In genomic region chr4:87171944-87172343, GRCh38 we compare ENCODE assay signal across 39 cellular contexts.
"Had no signal": no experiment of that assay in that cellular context is flagged by ENCODE, and none has a peak within 500 bp of the region (broad histone marks: within the 10 kb centered on the region; RNA-seq: fewer than 3 reads in every experiment).

No MANE protein-coding gene starts in this region.

- H3K4me1 Mint-ChIP-seq: activated naive CD4-positive, alpha-beta T cell treated with anti-CD3 and anti-CD28 coated beads, Interleukin-2, amount 10 ng/mL, durations not matched to agents 7 days and 5 days; activated naive CD4-positive, alpha-beta T cell treated with anti-CD3 and anti-CD28 coated beads, Interleukin-2, amount 50 U/mL, for 24 hours; activated naive CD8-positive, alpha-beta T cell treated with anti-CD3 and anti-CD28 coated beads for 36 hours; activated naive CD8-positive, alpha-beta T cell treated with anti-CD3 and anti-CD28 coated beads, Interleukin-2, amount 10 ng/mL, durations not matched to agents 7 days and 5 days; activated naive CD8-positive, alpha-beta T cell treated with anti-CD3 and anti-CD28 coated beads, Interleukin-2, amount 50 U/mL, for 24 hours; brain; central memory CD8-positive, alpha-beta T cell had no signal

- H3K36me3 ChIP-seq: adrenal gland, brain microvascular endothelial cell, breast epithelium, cardiac muscle cell had no signal

- FAIRE-seq: astrocyte, bronchial epithelial cell had no signal

- H3K9me3 ChIP-seq: adrenal gland, ascending aorta, body of pancreas, breast epithelium had no signal

- DNase-seq: activated effector memory CD4-positive, alpha-beta T cell treated with anti-CD3 and anti-CD28 coated beads, Interleukin-2, amount 50 U/mL, for 16 hours; activated effector memory CD4-positive, alpha-beta T cell treated with Interleukin-2 at 50 U/mL for 16 hours; activated gamma-delta T cell; activated gamma-delta T cell treated with Interleukin-2 at 50 U/mL for 16 hours; activated naive CD4-positive, alpha-beta T cell; activated naive CD4-positive, alpha-beta T cell treated with anti-CD3 and anti-CD28 coated beads for 36 hours; activated naive CD4-positive, alpha-beta T cell treated with anti-CD3 and anti-CD28 coated beads, Interleukin-2, amount 10 ng/mL, durations not matched to agents 7 days and 5 days; activated naive CD4-positive, alpha-beta T cell treated with anti-CD3 and anti-CD28 coated beads, Interleukin-2, amount 50 U/mL, for 16 hours; activated naive CD4-positive, alpha-beta T cell treated with Interleukin-2 at 50 U/mL for 16 hours; activated naive CD8-positive, alpha-beta T cell treated with anti-CD3 and anti-CD28 coated beads for 36 hours; activated naive CD8-positive, alpha-beta T cell treated with anti-CD3 and anti-CD28 coated beads, Interleukin-2, amount 10 ng/mL, durations not matched to agents 7 days and 5 days; activated naive CD8-positive, alpha-beta T cell treated with anti-CD3 and anti-CD28 coated beads, Interleukin-2, amount 50 U/mL, for 24 hours; activated T-cell treated with anti-CD3 and anti-CD28 coated beads, Interleukin-2, amount 50 U/mL, for 24 hours; activated T-cell treated with anti-CD3 and anti-CD28 coated beads, Interleukin-2, amount 50 U/mL, for 4 hours; activated T-cell treated with anti-CD3 and anti-CD28 coated beads, Interleukin-2, amount 50 U/mL, for 48 hours; activated T-cell treated with anti-CD3 and anti-CD28 coated beads, Interleukin-2, amount 50 U/mL, for 72 hours; adrenal gland; amniotic stem cell; amygdala; anterior cingulate cortex; aorta; body of pancreas; brain microvascular endothelial cell; caudate nucleus; central memory CD4-positive, alpha-beta T cell; cerebellar nuclear complex had no signal

- ATAC-seq: activated naive CD4-positive, alpha-beta T cell treated with anti-CD3 and anti-CD28 coated beads, Interleukin-2, amount 50 U/mL, for 72 hours; activated naive CD8-positive, alpha-beta T cell treated with anti-CD3 and anti-CD28 coated beads, Interleukin-2, amount 50 U/mL, for 24 hours; activated T-cell treated with anti-CD3 and anti-CD28 coated beads, Interleukin-2, amount 50 U/mL, for 4 hours; activated T-cell treated with anti-CD3 and anti-CD28 coated beads, Interleukin-2, amount 50 U/mL, for 72 hours; activated T-helper 17 cell treated with anti-CD3 and anti-CD28 coated beads, Interleukin-2, amount 50 U/mL, for 72 hours; body of pancreas had no signal

- H3K27ac ChIP-seq: adrenal gland, ascending aorta, body of pancreas, brain microvascular endothelial cell, breast epithelium, cardiac muscle cell had no signal

- H3K4me3 Mint-ChIP-seq: activated naive CD4-positive, alpha-beta T cell treated with anti-CD3 and anti-CD28 coated beads for 36 hours; activated naive CD4-positive, alpha-beta T cell treated with anti-CD3 and anti-CD28 coated beads, Interleukin-2, amount 10 ng/mL, durations not matched to agents 7 days and 5 days; activated naive CD4-positive, alpha-beta T cell treated with anti-CD3 and anti-CD28 coated beads, Interleukin-2, amount 50 U/mL, for 24 hours; activated naive CD8-positive, alpha-beta T cell; activated naive CD8-positive, alpha-beta T cell treated with anti-CD3 and anti-CD28 coated beads for 36 hours; activated naive CD8-positive, alpha-beta T cell treated with anti-CD3 and anti-CD28 coated beads, Interleukin-2, amount 10 ng/mL, durations not matched to agents 7 days and 5 days; activated naive CD8-positive, alpha-beta T cell treated with anti-CD3 and anti-CD28 coated beads, Interleukin-2, amount 50 U/mL, for 24 hours; activated T-cell treated with anti-CD3 and anti-CD28 coated beads, Interleukin-2, amount 50 U/mL, for 24 hours; activated T-cell treated with anti-CD3 and anti-CD28 coated beads, Interleukin-2, amount 50 U/mL, for 4 hours; activated T-cell treated with anti-CD3 and anti-CD28 coated beads, Interleukin-2, amount 50 U/mL, for 72 hours; activated T-helper 1 cell treated with anti-CD3 and anti-CD28 coated beads, Interleukin-12 subunit alpha, Interleukin-12 subunit beta, Interleukin-2, Interleukin-4 antibody, amounts not matched to agents 30 ng/mL and 10 ng/mL and 1 ng/mL, durations not matched to agents 14 hours and 24 hours and 36 hours; activated T-helper 17 cell treated with anti-CD3 and anti-CD28 coated beads, Interleukin-2, amount 50 U/mL, for 72 hours; brain; central memory CD8-positive, alpha-beta T cell had no signal

- H3K27me3 Mint-ChIP-seq: activated naive CD4-positive, alpha-beta T cell treated with anti-CD3 and anti-CD28 coated beads, Interleukin-2, amount 10 ng/mL, durations not matched to agents 7 days and 5 days; activated naive CD4-positive, alpha-beta T cell treated with anti-CD3 and anti-CD28 coated beads, Interleukin-2, amount 50 U/mL, for 24 hours; activated naive CD8-positive, alpha-beta T cell; activated naive CD8-positive, alpha-beta T cell treated with anti-CD3 and anti-CD28 coated beads for 36 hours; activated naive CD8-positive, alpha-beta T cell treated with anti-CD3 and anti-CD28 coated beads, Interleukin-2, amount 10 ng/mL, durations not matched to agents 7 days and 5 days; activated naive CD8-positive, alpha-beta T cell treated with anti-CD3 and anti-CD28 coated beads, Interleukin-2, amount 50 U/mL, for 24 hours; activated T-cell treated with anti-CD3 and anti-CD28 coated beads, Interleukin-2, amount 50 U/mL, for 24 hours; activated T-helper 17 cell treated with anti-CD3 and anti-CD28 coated beads, Interleukin-2, amount 50 U/mL, for 72 hours; brain; central memory CD8-positive, alpha-beta T cell had no signal

- H3K27ac Mint-ChIP-seq: activated naive CD4-positive, alpha-beta T cell treated with anti-CD3 and anti-CD28 coated beads for 36 hours; activated naive CD4-positive, alpha-beta T cell treated with anti-CD3 and anti-CD28 coated beads, Interleukin-2, amount 10 ng/mL, durations not matched to agents 7 days and 5 days; activated naive CD4-positive, alpha-beta T cell treated with anti-CD3 and anti-CD28 coated beads, Interleukin-2, amount 50 U/mL, for 24 hours; activated naive CD4-positive, alpha-beta T cell treated with anti-CD3 and anti-CD28 coated beads, Interleukin-2, amount 50 U/mL, for 72 hours; activated naive CD8-positive, alpha-beta T cell; activated naive CD8-positive, alpha-beta T cell treated with anti-CD3 and anti-CD28 coated beads for 36 hours; activated naive CD8-positive, alpha-beta T cell treated with anti-CD3 and anti-CD28 coated beads, Interleukin-2, amount 10 ng/mL, durations not matched to agents 7 days and 5 days; activated naive CD8-positive, alpha-beta T cell treated with anti-CD3 and anti-CD28 coated beads, Interleukin-2, amount 50 U/mL, for 24 hours; activated T-cell treated with anti-CD3 and anti-CD28 coated beads, Interleukin-2, amount 50 U/mL, for 24 hours; activated T-cell treated with anti-CD3 and anti-CD28 coated beads, Interleukin-2, amount 50 U/mL, for 72 hours; activated T-helper 1 cell treated with anti-CD3 and anti-CD28 coated beads, Interleukin-12 subunit alpha, Interleukin-12 subunit beta, Interleukin-2, Interleukin-4 antibody, amounts not matched to agents 30 ng/mL and 10 ng/mL and 1 ng/mL, durations not matched to agents 14 hours and 24 hours and 36 hours; activated T-helper 17 cell treated with anti-CD3 and anti-CD28 coated beads, Interleukin-2, amount 50 U/mL, for 72 hours; activated T-helper 2 cell treated with anti-CD3 and anti-CD28 coated beads, Interferon-gamma antibody, Interleukin-2, Interleukin-4, amounts not matched to agents 10 μg/mL and 5 μg/mL and 100 μg/mL, durations not matched to agents 14 hours and 24 hours and 36 hours; brain had no signal

- H3K9me3 Mint-ChIP-seq: activated naive CD4-positive, alpha-beta T cell treated with anti-CD3 and anti-CD28 coated beads for 36 hours; activated naive CD4-positive, alpha-beta T cell treated with anti-CD3 and anti-CD28 coated beads, Interleukin-2, amount 10 ng/mL, durations not matched to agents 7 days and 5 days; activated naive CD4-positive, alpha-beta T cell treated with anti-CD3 and anti-CD28 coated beads, Interleukin-2, amount 50 U/mL, for 24 hours; activated naive CD4-positive, alpha-beta T cell treated with anti-CD3 and anti-CD28 coated beads, Interleukin-2, amount 50 U/mL, for 72 hours; activated naive CD8-positive, alpha-beta T cell treated with anti-CD3 and anti-CD28 coated beads for 36 hours; activated naive CD8-positive, alpha-beta T cell treated with anti-CD3 and anti-CD28 coated beads, Interleukin-2, amount 10 ng/mL, durations not matched to agents 7 days and 5 days; activated naive CD8-positive, alpha-beta T cell treated with anti-CD3 and anti-CD28 coated beads, Interleukin-2, amount 50 U/mL, for 24 hours; activated T-cell treated with anti-CD3 and anti-CD28 coated beads, Interleukin-2, amount 50 U/mL, for 24 hours; activated T-cell treated with anti-CD3 and anti-CD28 coated beads, Interleukin-2, amount 50 U/mL, for 4 hours; activated T-cell treated with anti-CD3 and anti-CD28 coated beads, Interleukin-2, amount 50 U/mL, for 72 hours; activated T-helper 1 cell treated with anti-CD3 and anti-CD28 coated beads, Interleukin-12 subunit alpha, Interleukin-12 subunit beta, Interleukin-2, Interleukin-4 antibody, amounts not matched to agents 30 ng/mL and 10 ng/mL and 1 ng/mL, durations not matched to agents 14 hours and 24 hours and 36 hours; activated T-helper 17 cell treated with anti-CD3 and anti-CD28 coated beads, Interleukin-2, amount 50 U/mL, for 72 hours; activated T-helper 2 cell treated with anti-CD3 and anti-CD28 coated beads, Interferon-gamma antibody, Interleukin-2, Interleukin-4, amounts not matched to agents 10 μg/mL and 5 μg/mL and 100 μg/mL, durations not matched to agents 14 hours and 24 hours and 36 hours; brain; central memory CD8-positive, alpha-beta T cell had no signal

- H3K4me3 ChIP-seq: adrenal gland, ascending aorta, body of pancreas, breast epithelium, cardiac muscle cell had no signal

- H3K27me3 ChIP-seq: adrenal gland, ascending aorta, body of pancreas, brain microvascular endothelial cell, breast epithelium, cardiac muscle cell had no signal

- H3K4me1 ChIP-seq: adrenal gland, ascending aorta, body of pancreas, breast epithelium had no signal
